Comparison of ENCODE assay signal across 8 cellular contexts in genomic region chr5:95284512-95285405, GRCh38. TPM values are rescaled to one million over a fixed set of nuclear protein-coding genes. Genes with fewer than 3 reads are reported as not detected.
A peak's percentile ranks its signal among the peaks of the same experiment; 100 is the strongest.
DNase-seq lines count a peak whose midpoint lies in the region; ATAC-seq and TF ChIP-seq lines count a peak whose summit lies in the region.

Gene MCTP1 (minus strand): TSS chr5:95285094.

- in situ Hi-C loops in G401 (cut with HindIII; ENCODE audit: low sequenced_read_pairs): no loop called here

- H3K27me3 Mint-ChIP-seq in activated T-cell treated with anti-CD3 and anti-CD28 coated beads, Interleukin-2, amount 50 U/mL, for 4 hours (ENCODE audit: low read depth): peaks cover 57% of the 10 kb centered on the region
- H3K27me3 Mint-ChIP-seq in glutamatergic neuron (ENCODE audit: unreplicated experiment): peaks cover 12% of the 10 kb centered on the region

- peak; percentile 30 for ATAC-seq in GM21825 (IDR thresholded peaks at IDR 0.05; ENCODE audit: unreplicated experiment)
- ATAC-seq in activated T-cell treated with anti-CD3 and anti-CD28 coated beads, Interleukin-2, amount 50 U/mL, for 4 hours: peak; percentile 37 to 47

- DNase-seq in G401 (ENCODE audit: low spot score) (peak; percentile 76), NCI-H1092 treated with DMSO at 0.1 percent for 48 hours (lab: John Stamatoyannopoulos, UW) (peak; percentile 42), glutamatergic neuron (peak; percentile 63), occipital lobe (lab: John Stamatoyannopoulos, UW) (peak; percentile 37), KG1 (lab: John Stamatoyannopoulos, UW) (no peak), epidermal melanocyte (ENCODE audit: insufficient read length, low spot score) (no peak)
- no peak for DNase-seq in activated T-cell treated with anti-CD3 and anti-CD28 coated beads, Interleukin-2, amount 50 U/mL, for 4 hours

- peak within 1 kb of the TSS; percentile 53 for H3K4me3 Mint-ChIP-seq in activated T-cell treated with anti-CD3 and anti-CD28 coated beads, Interleukin-2, amount 50 U/mL, for 4 hours
- peak within 1 kb of the TSS; percentile 87 for H3K4me3 Mint-ChIP-seq in glutamatergic neuron (ENCODE audit: unreplicated experiment)

- no peak within 1 kb of the TSS for H3K27ac Mint-ChIP-seq in glutamatergic neuron (ENCODE audit: unreplicated experiment)

- no peaks in the 10 kb centered on the region for H3K36me3 Mint-ChIP-seq in activated T-cell treated with anti-CD3 and anti-CD28 coated beads, Interleukin-2, amount 50 U/mL, for 4 hours (ENCODE audit: insufficient read depth)
- H3K36me3 Mint-ChIP-seq in glutamatergic neuron (ENCODE audit: unreplicated experiment): no peaks in the 10 kb centered on the region

- H3K9me3 Mint-ChIP-seq in activated T-cell treated with anti-CD3 and anti-CD28 coated beads, Interleukin-2, amount 50 U/mL, for 4 hours: no peaks in the 10 kb centered on the region
- peaks cover 2% of the 10 kb centered on the region for H3K9me3 Mint-ChIP-seq in glutamatergic neuron (ENCODE audit: unreplicated experiment)

- H3K4me1 Mint-ChIP-seq in activated T-cell treated with anti-CD3 and anti-CD28 coated beads, Interleukin-2, amount 50 U/mL, for 4 hours (ENCODE audit: low read depth): peaks cover 13% of the 10 kb centered on the region
- H3K4me1 Mint-ChIP-seq in glutamatergic neuron (ENCODE audit: low read depth, unreplicated experiment): peaks cover 11% of the 10 kb centered on the region

- no peak for TF ChIP-seq CTCF in glutamatergic neuron (IDR thresholded peaks at IDR 0.05; ENCODE audit: partially characterized antibody, unreplicated experiment)

RNA-seq across cellular contexts. Expression of gene MCTP1, which starts in this region (rescaled TPM):
- total RNA-seq in G401 (2014; rRNA removed; shearing (Covaris generic)): not detected in 2 replicates
- 1 to 10 TPM in 1 of 3 donors, under 1 TPM in 2; 0.30 to 1.1 (median 0.92) TPM for total RNA-seq in activated T-cell treated with anti-CD3 and anti-CD28 coated beads, Interleukin-2, amount 50 U/mL, for 4 hours
- total RNA-seq in glutamatergic neuron (ENCODE audit: unreplicated experiment) (1.7 TPM), occipital lobe (147 TPM)

Comparison
In these comparisons a context has a peak if more than half of its experiments do, and no peak if none do; other contexts are left out.
1. RNA of gene MCTP1 (total RNA-seq): 147 TPM in occipital lobe (single experiment); 1.7 TPM in glutamatergic neuron (single experiment), 0.30 to 1.1 TPM in activated T-cell treated with anti-CD3 and anti-CD28 coated beads, Interleukin-2, amount 50 U/mL, for 4 hours and not detected in G401; every median in the first group is over 10 times any median in the second.
2. Peak in DNase-seq in G401; RNA of the gene not detected or under 1 TPM.
3. DNase-seq: peak in NCI-H1092 treated with DMSO at 0.1 percent for 48 hours (single experiment), glutamatergic neuron (single experiment) and occipital lobe (single experiment); none in activated T-cell treated with anti-CD3 and anti-CD28 coated beads, Interleukin-2, amount 50 U/mL, for 4 hours (single experiment), KG1 (single experiment) and epidermal melanocyte (single experiment).